Comparison of ENCODE assay signal across 19 cellular contexts in the genomic region with DNA sequence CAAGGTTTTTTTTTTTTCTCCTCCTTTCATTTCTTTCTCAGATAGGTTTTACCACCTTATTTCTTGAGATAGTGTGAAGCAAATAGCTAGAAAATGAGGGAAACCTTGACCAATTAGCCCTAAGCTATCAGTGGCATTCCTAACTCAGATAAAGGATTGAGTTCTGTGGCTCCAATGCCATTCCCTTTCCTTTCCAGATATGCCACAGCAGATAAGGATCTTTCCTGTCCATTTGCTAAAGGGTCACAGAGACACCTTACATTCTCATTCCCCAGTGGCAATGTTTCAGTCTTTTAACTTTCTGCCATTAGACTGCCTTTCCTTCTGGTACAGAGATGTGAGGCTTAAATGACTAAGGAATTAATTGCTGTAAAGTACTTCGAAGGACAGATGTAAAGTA.
"Had no signal": no experiment of that assay in that cellular context is flagged by ENCODE, and none has a peak within 500 bp of the region (broad histone marks: within the 10 kb centered on the region; RNA-seq: fewer than 3 reads in every experiment).

No MANE protein-coding gene starts in this region.

- H3K27me3 ChIP-seq: left lung, neutrophil, right lobe of liver, stomach, transverse colon had no signal

- H3K9me3 ChIP-seq: neutrophil, right lobe of liver, stomach, transverse colon had no signal

- H3K36me3 ChIP-seq: left lung, neutrophil, right lobe of liver had no signal

- H3K27ac ChIP-seq: left lung, neutrophil, parathyroid adenoma, right lobe of liver, skin epidermis, stomach, transverse colon, VCaP had no signal

- ATAC-seq: activated CD8-positive, alpha-beta T cell treated with anti-CD3 and anti-CD28 coated beads, Interleukin-2, amount 10 ng/mL, durations not matched to agents 7 days and 5 days; left lung; right lobe of liver had no signal

- H3K4me3 ChIP-seq: left lung, right lobe of liver, skin epidermis, stomach, transverse colon had no signal

- H3K4me1 ChIP-seq: right lobe of liver had no signal

- DNase-seq: activated CD4-positive, alpha-beta T cell treated with anti-CD3 and anti-CD28 coated beads, Interleukin-2, amount 50 U/mL, for 1 hour; activated CD4-positive, CD25-positive, alpha-beta regulatory T cell treated with anti-CD3 and anti-CD28 coated beads, Interleukin-2, amount 50 U/mL, for 72 hours; activated CD8-positive, alpha-beta T cell treated with anti-CD3 and anti-CD28 coated beads, Interleukin-2, amount 10 ng/mL, durations not matched to agents 7 days and 5 days; activated gamma-delta T cell treated with Interleukin-2 at 50 U/mL for 16 hours; activated T-cell treated with anti-CD3 and anti-CD28 coated beads, Interleukin-2, amount 50 U/mL, for 1 hour; aorta; effector CD4-positive, alpha-beta T cell; foreskin fibroblast; immature natural killer cell; kidney glomerular epithelial cell; left lung; right lobe of liver; stimulated activated CD4-positive, alpha-beta T cell treated with anti-CD3 and anti-CD28 coated beads, Interleukin-1b, Interleukin-23, amount 100 ng/mL, for 48 hours; stomach; transverse colon had no signal
